Comparison of ENCODE assay signal across 1 cellular context in the genomic region with DNA sequence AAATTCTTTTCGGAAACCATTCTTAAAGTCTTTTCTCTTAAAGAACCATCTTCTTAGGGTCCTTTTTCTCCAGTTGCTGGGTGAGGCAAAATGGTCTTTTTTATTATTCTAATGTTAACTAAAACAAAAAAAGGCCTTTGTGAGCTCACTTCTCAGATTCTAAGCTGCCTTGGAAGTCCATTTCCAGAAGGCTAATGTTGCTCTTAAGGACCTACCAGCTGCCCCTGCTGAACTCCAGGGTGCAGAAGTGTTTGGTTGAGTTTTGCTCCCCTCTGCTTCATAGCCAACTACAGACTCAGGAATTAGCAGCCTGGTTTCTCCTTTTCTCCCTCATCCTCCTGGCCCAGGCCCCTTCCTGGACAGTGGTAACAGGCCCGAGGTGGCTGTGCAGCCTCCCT.
TF ChIP-seq lines count a peak whose summit lies in the region.

No MANE protein-coding gene starts in this region.

TF ChIP-seq in WTC11, 78 proteins besides CTCF, POLR2A, EP300 and RAD21 (continued from another document):
- TF ChIP-seq, protein P1, sequence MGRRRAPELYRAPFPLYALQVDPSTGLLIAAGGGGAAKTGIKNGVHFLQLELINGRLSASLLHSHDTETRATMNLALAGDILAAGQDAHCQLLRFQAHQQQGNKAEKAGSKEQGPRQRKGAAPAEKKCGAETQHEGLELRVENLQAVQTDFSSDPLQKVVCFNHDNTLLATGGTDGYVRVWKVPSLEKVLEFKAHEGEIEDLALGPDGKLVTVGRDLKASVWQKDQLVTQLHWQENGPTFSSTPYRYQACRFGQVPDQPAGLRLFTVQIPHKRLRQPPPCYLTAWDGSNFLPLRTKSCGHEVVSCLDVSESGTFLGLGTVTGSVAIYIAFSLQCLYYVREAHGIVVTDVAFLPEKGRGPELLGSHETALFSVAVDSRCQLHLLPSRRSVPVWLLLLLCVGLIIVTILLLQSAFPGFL (CRISPR knock-in tag; IDR thresholded peaks at IDR 0.05; ENCODE audit: borderline replicate concordance) = no peak
- no peak for TF ChIP-seq ZBTB21 (CRISPR knock-in tag; IDR thresholded peaks at IDR 0.05; ENCODE audit: borderline replicate concordance)
- TF ChIP-seq, protein P2, sequence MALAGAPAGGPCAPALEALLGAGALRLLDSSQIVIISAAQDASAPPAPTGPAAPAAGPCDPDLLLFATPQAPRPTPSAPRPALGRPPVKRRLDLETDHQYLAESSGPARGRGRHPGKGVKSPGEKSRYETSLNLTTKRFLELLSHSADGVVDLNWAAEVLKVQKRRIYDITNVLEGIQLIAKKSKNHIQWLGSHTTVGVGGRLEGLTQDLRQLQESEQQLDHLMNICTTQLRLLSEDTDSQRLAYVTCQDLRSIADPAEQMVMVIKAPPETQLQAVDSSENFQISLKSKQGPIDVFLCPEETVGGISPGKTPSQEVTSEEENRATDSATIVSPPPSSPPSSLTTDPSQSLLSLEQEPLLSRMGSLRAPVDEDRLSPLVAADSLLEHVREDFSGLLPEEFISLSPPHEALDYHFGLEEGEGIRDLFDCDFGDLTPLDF (CRISPR knock-in tag; IDR thresholded peaks at IDR 0.05) = no peak
- TF ChIP-seq SP1 (CRISPR knock-in tag; conservative IDR thresholded peaks at IDR 0.05) = no peak
